In genomic region chr12:1719139-1719538, GRCh38 we compare ENCODE assay signal across 25 cellular contexts. TPM values are rescaled to one million over a fixed set of nuclear protein-coding genes. Genes with fewer than 3 reads are reported as not detected.
DNase-seq lines count a peak whose midpoint lies in the region; ATAC-seq and TF ChIP-seq lines count a peak whose summit lies in the region.
"Had no signal": no experiment of that assay in that cellular context is flagged by ENCODE, and none has a peak within 500 bp of the region (broad histone marks: within the 10 kb centered on the region; RNA-seq: fewer than 3 reads in every experiment).

No MANE protein-coding gene starts in this region.

- H3K27ac ChIP-seq in psoas muscle = peak overlapping the region; percentile 71
- H3K27ac ChIP-seq in MM.1S (ENCODE audit: low read length) = no peak overlapping the region
- no peak overlapping the region for H3K27ac ChIP-seq in Karpas-422 (ENCODE audit: low read length)
- H3K27ac ChIP-seq: breast epithelium, epithelial cell of prostate, KMS-11, right lobe of liver had no signal

- H3K79me2 ChIP-seq in MM.1S (ENCODE audit: low read length) (peaks cover 91% of the 10 kb centered on the region), Karpas-422 (ENCODE audit: low read length) (peaks cover 99% of the 10 kb centered on the region)

- no peak overlapping the region for H3K9ac ChIP-seq in adipocyte (ENCODE audit: low read length)
- no peak overlapping the region for H3K9ac ChIP-seq in MM.1S (ENCODE audit: low read length)
- H3K9ac ChIP-seq in Karpas-422 (ENCODE audit: low read length) = no peak overlapping the region
- H3K9ac ChIP-seq: KMS-11 had no signal

- H3K9me3 ChIP-seq in adipocyte (ENCODE audit: control insufficient read depth, low read length) (no peaks in the 10 kb centered on the region), psoas muscle (no peaks in the 10 kb centered on the region), MM.1S (replicated peaks; ENCODE audit: insufficient read depth, low read length) (no peaks in the 10 kb centered on the region), Karpas-422 (ENCODE audit: low read length) (no peaks in the 10 kb centered on the region)
- H3K9me3 ChIP-seq: right lobe of liver had no signal

- no peaks in the 10 kb centered on the region for H3F3A ChIP-seq in MM.1S (ENCODE audit: insufficient read depth, low read length)

- peak in 2 of 4 donors; percentile 14 to 42 for ATAC-seq in psoas muscle
- ATAC-seq: activated CD8-positive, alpha-beta T cell treated with anti-CD3 and anti-CD28 coated beads for 36 hours; activated T-helper 17 cell treated with anti-CD3 and anti-CD28 coated beads, Interleukin-2, amount 50 U/mL, for 72 hours had no signal

- H2AFZ ChIP-seq in MM.1S (ENCODE audit: low read length) (no peak overlapping the region), Karpas-422 (ENCODE audit: low read length) (no peak overlapping the region)

- no peak overlapping the region for H3K4me2 ChIP-seq in MM.1S (ENCODE audit: low read depth, low read length)
- no peak overlapping the region for H3K4me2 ChIP-seq in Karpas-422 (ENCODE audit: low read depth, low read length, poor library complexity, severe bottlenecking)
- H3K4me2 ChIP-seq: KMS-11 had no signal

- intact Hi-C loops in psoas muscle (cut with DNase I) = no loop called here

- DNase-seq in GM03348 (ENCODE audit: low spot score) = peak; percentile 39
- peak; percentile 77 for DNase-seq in adipocyte (ENCODE audit: low read depth)
- DNase-seq in fibroblast of villous mesenchyme (ENCODE audit: low read depth) = peak; percentile 49
- DNase-seq in psoas muscle = no peak
- DNase-seq in activated CD4-positive, alpha-beta T cell treated with anti-CD3 and anti-CD28 coated beads for 48 hours = no peak
- DNase-seq in MM.1S = no peak
- DNase-seq in Karpas-422 = no peak
- DNase-seq in NCI-H1048 (lab: John Stamatoyannopoulos, UW) = no peak
- DNase-seq: activated CD8-positive, alpha-beta T cell treated with anti-CD3 and anti-CD28 coated beads for 36 hours; activated naive CD4-positive, alpha-beta T cell treated with anti-CD3 and anti-CD28 coated beads, Interleukin-2, amount 50 U/mL, for 16 hours; amygdala; CD8-positive, alpha-beta memory T cell; H7; hypothalamus; NCI-H1417 treated with DMSO at 0.1 percent for 48 hours; NCI-H2081; NCI-H524 treated with DMSO at 0.1 percent for 48 hours; NK-92 treated with Interleukin-12 subunit alpha and Interleukin-12 subunit beta, amount 100 ng/mL, for 24 hours; right lobe of liver; stimulated activated CD4-positive, alpha-beta T cell treated with anti-CD3 and anti-CD28 coated beads, Interleukin-4, amount 100 ng/mL, for 24 hours had no signal

- peak overlapping the region; percentile 40 for H3K4me3 ChIP-seq in adipocyte (ENCODE audit: low read length)
- H3K4me3 ChIP-seq in fibroblast of villous mesenchyme (ENCODE audit: low read depth, low read length) = no peak overlapping the region
- no peak overlapping the region for H3K4me3 ChIP-seq in psoas muscle
- no peak overlapping the region for H3K4me3 ChIP-seq in MM.1S (ENCODE audit: low read length)
- H3K4me3 ChIP-seq in Karpas-422 (ENCODE audit: low read length) = no peak overlapping the region
- H3K4me3 ChIP-seq: breast epithelium, right lobe of liver, tibial nerve had no signal

- no peak for TF ChIP-seq CTCF in fibroblast of villous mesenchyme (IDR thresholded peaks at IDR 0.05; ENCODE audit: insufficient read depth, low read depth, low read length)
- no peak for TF ChIP-seq CTCF in psoas muscle (IDR thresholded peaks at IDR 0.05)
- TF ChIP-seq CTCF in MM.1S (IDR thresholded peaks at IDR 0.05; ENCODE audit: low read length) = no peak

- H3K27me3 ChIP-seq in adipocyte (replicated peaks; ENCODE audit: control insufficient read depth, insufficient read depth, low read length) (no peaks in the 10 kb centered on the region), psoas muscle (ENCODE audit: insufficient read depth in 3 of 3, low read length in 2 of 3) (no peaks in the 10 kb centered on the region), MM.1S (replicated peaks; ENCODE audit: insufficient read depth, low read length) (no peaks in the 10 kb centered on the region), Karpas-422 (ENCODE audit: low read length) (no peaks in the 10 kb centered on the region)
- H3K27me3 ChIP-seq: breast epithelium, right lobe of liver, tibial nerve had no signal

- peaks cover 6% of the 10 kb centered on the region for H3K36me3 ChIP-seq in adipocyte (ENCODE audit: control insufficient read depth, insufficient read depth, low read length, severe bottlenecking)
- no peaks in the 10 kb centered on the region for H3K36me3 ChIP-seq in psoas muscle (ENCODE audit: insufficient read depth in 1 of 2, low read depth in 1 of 2)
- H3K36me3 ChIP-seq in MM.1S (replicated peaks; ENCODE audit: insufficient read depth, low read length) = no peaks in the 10 kb centered on the region; the same call in 1 of the 2 replicates
- H3K36me3 ChIP-seq in Karpas-422 (ENCODE audit: insufficient read depth, low read length) = peaks cover 4% of the 10 kb centered on the region; the same call in 1 of the 2 replicates
- H3K36me3 ChIP-seq: breast epithelium, right lobe of liver had no signal

- H4K20me1 ChIP-seq in MM.1S (ENCODE audit: insufficient read depth, low read length) (peaks cover 2% of the 10 kb centered on the region; the same call in 1 of the 2 replicates), Karpas-422 (ENCODE audit: insufficient read depth, low read depth, low read length) (no peaks in the 10 kb centered on the region)

- H3K4me1 ChIP-seq in adipocyte (ENCODE audit: control insufficient read depth, insufficient read depth, low read length) (peaks cover 51% of the 10 kb centered on the region), psoas muscle (peaks cover 71% of the 10 kb centered on the region), MM.1S (ENCODE audit: low read length) (peaks cover 13% of the 10 kb centered on the region), Karpas-422 (ENCODE audit: low read length) (peaks cover 9% of the 10 kb centered on the region)
- H3K4me1 ChIP-seq: breast epithelium had no signal

- no peaks in the 10 kb centered on the region for H3K9me2 ChIP-seq in MM.1S (replicated peaks; ENCODE audit: insufficient read depth, low read length)
- H3K9me2 ChIP-seq in Karpas-422 (replicated peaks; ENCODE audit: insufficient read depth, low read length) = no peaks in the 10 kb centered on the region

RNA-seq across cellular contexts. Expression of gene ADIPOR2, which starts 28.3 kb away (rescaled TPM):
- 34.1 and 48.8 TPM in 2 replicates for total RNA-seq in fibroblast of villous mesenchyme
- total RNA-seq in psoas muscle = 10 to 100 TPM; 36.7 to 49.4 (median 43.2) TPM
- 10 to 100 TPM; 28.6 to 52.1 (median 44.2) TPM for polyA plus RNA-seq in psoas muscle
- 26.6 and 34.7 TPM in 2 replicates for total RNA-seq in Karpas-422 (2014; rRNA removed; shearing (Covaris generic); ENCODE audit: low replicate concordance)

Comparison
In these comparisons a context has a peak if more than half of its experiments do, and no peak if none do; other contexts are left out.
1. DNase-seq: peak in GM03348 (single experiment), adipocyte (single experiment) and fibroblast of villous mesenchyme (single experiment); none in psoas muscle (0 of 2), activated CD4-positive, alpha-beta T cell treated with anti-CD3 and anti-CD28 coated beads for 48 hours (single experiment), MM.1S (single experiment), Karpas-422 (single experiment) and NCI-H1048 (single experiment).